ENCODE assay signal across 19 cellular contexts in the genomic region with DNA sequence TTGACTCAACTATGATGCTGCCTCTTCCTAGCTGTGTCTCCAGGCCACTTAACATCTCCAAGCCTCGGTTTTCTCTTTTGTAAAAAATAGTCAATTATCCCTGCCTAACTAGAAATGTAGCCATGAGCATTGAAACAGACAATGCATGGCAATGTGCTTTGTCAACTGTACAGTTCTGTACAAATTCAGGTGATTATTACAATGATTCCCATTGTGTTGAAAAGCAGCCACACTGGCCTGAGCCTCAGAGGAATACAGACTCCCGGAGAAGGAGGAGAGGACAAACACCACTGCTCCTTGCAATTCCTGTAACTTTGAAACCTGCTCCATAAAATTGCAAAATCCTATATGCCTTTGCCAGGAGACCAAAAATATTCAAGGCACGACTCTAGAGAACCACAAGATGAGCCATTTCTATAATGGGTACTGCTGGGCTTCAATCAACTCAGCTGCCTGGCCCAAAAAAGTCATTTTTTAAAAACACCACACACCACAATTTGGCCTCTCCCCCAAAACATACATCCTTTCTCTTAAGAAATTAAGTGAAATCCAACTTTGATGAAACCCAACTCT. TPM values are rescaled to one million over a fixed set of nuclear protein-coding genes. Genes with fewer than 3 reads are reported as not detected.
DNase-seq lines count a peak whose midpoint lies in the region; ATAC-seq and TF ChIP-seq lines count a peak whose summit lies in the region.
"Had no signal": no experiment of that assay in that cellular context is flagged by ENCODE, and none has a peak within 500 bp of the region (broad histone marks: within the 10 kb centered on the region; RNA-seq: fewer than 3 reads in every experiment).

No MANE protein-coding gene starts in this region.

- peaks cover 3% of the 10 kb centered on the region for H3K9me3 ChIP-seq in adipocyte (ENCODE audit: control insufficient read depth, low read length)
- peaks cover 0 to 3% (median 0%) of the 10 kb centered on the region in 3 donors for H3K9me3 ChIP-seq in skeletal muscle tissue (ENCODE audit: control insufficient read depth in 3 of 3, low read length in 3 of 3)
- no peaks in the 10 kb centered on the region for H3K9me3 ChIP-seq in upper lobe of right lung
- H3K9me3 ChIP-seq: Peyer's patch, right lobe of liver, vagina had no signal

- intact Hi-C loops in upper lobe of right lung (cut with DNase I): no loop called here

- in situ Hi-C loops in GM13976 (cut with MboI; ENCODE audit: low sequenced_read_pairs, unreplicated experiment): no loop called here

- no peak overlapping the region for H3K4me3 ChIP-seq in adipocyte (ENCODE audit: low read length)
- peak overlapping the region in 1 of 3 donors; percentile 32 for H3K4me3 ChIP-seq in skeletal muscle tissue (ENCODE audit: low read length in 3 of 3)
- no peak overlapping the region for H3K4me3 ChIP-seq in upper lobe of right lung
- H3K4me3 ChIP-seq: BLaER1, MG63, neural progenitor cell, Peyer's patch, right lobe of liver, vagina had no signal

- ATAC-seq in upper lobe of right lung: no peak
- ATAC-seq: activated naive CD8-positive, alpha-beta T cell treated with anti-CD3 and anti-CD28 coated beads, Interleukin-2, amount 50 U/mL, for 24 hours had no signal

- H3K36me3 ChIP-seq in adipocyte (ENCODE audit: control insufficient read depth, insufficient read depth, low read length, severe bottlenecking) (no peaks in the 10 kb centered on the region), skeletal muscle tissue (ENCODE audit: control insufficient read depth in 3 of 3, insufficient read depth in 3 of 3, low read length in 3 of 3) (peaks cover 3 to 7% (median 6%) of the 10 kb centered on the region in 3 donors), upper lobe of right lung (no peaks in the 10 kb centered on the region)
- H3K36me3 ChIP-seq: BLaER1, neural progenitor cell, right lobe of liver had no signal

- H3K4me1 ChIP-seq in adipocyte (ENCODE audit: control insufficient read depth, insufficient read depth, low read length) (peaks cover 46% of the 10 kb centered on the region), skeletal muscle tissue (ENCODE audit: control insufficient read depth in 3 of 3, insufficient read depth in 3 of 3, low read length in 3 of 3) (peaks cover 74 to 100% (median 82%) of the 10 kb centered on the region in 3 donors), upper lobe of right lung (peaks cover 20% of the 10 kb centered on the region)
- H3K4me1 ChIP-seq: BLaER1 had no signal

- H3K27me3 ChIP-seq in adipocyte (replicated peaks; ENCODE audit: control insufficient read depth, insufficient read depth, low read length) (no peaks in the 10 kb centered on the region), skeletal muscle tissue (ENCODE audit: control insufficient read depth in 3 of 3, insufficient read depth in 3 of 3, low read length in 3 of 3) (no peaks in the 10 kb centered on the region), upper lobe of right lung (no peaks in the 10 kb centered on the region)
- H3K27me3 ChIP-seq: BLaER1, MG63, neural progenitor cell, Peyer's patch, right lobe of liver, vagina had no signal

- H3K9ac ChIP-seq in adipocyte (ENCODE audit: low read length): no peak overlapping the region
- peak overlapping the region in 2 of 3 donors; percentile 20 to 22 for H3K9ac ChIP-seq in skeletal muscle tissue (ENCODE audit: low read depth in 1 of 3, low read length in 3 of 3)
- H3K9ac ChIP-seq: BLaER1, neural progenitor cell had no signal

- DNase-seq in GM03348 (ENCODE audit: low spot score): peak; percentile 65
- peak; percentile 10 for DNase-seq in adipocyte (ENCODE audit: low read depth)
- DNase-seq in globus pallidus (ENCODE audit: low spot score): peak; percentile 28
- DNase-seq in upper lobe of right lung: no peak
- DNase-seq in stimulated activated CD4-positive, alpha-beta T cell treated with anti-CD3 and anti-CD28 coated beads, Interleukin-4, amount 100 ng/mL, for 4 hours: no peak
- DNase-seq in GM13976 (ENCODE audit: low spot score): no peak
- DNase-seq: activated naive CD8-positive, alpha-beta T cell treated with anti-CD3 and anti-CD28 coated beads, Interleukin-2, amount 50 U/mL, for 24 hours; central memory CD4-positive, alpha-beta T cell; head of caudate nucleus; NCI-H1694; right lobe of liver; stimulated activated CD4-positive, alpha-beta T cell treated with anti-CD3 and anti-CD28 coated beads, Interleukin-2, amount 100 ng/mL, for 48 hours; T1000 had no signal

- peak overlapping the region; percentile 89 for H3K27ac ChIP-seq in skeletal muscle tissue (ENCODE audit: low read depth, low read length)
- no peak overlapping the region for H3K27ac ChIP-seq in upper lobe of right lung
- H3K27ac ChIP-seq: BLaER1, neural progenitor cell, vagina had no signal

- TF ChIP-seq CTCF in upper lobe of right lung (IDR thresholded peaks at IDR 0.05) (no peak), GM13976 (IDR thresholded peaks at IDR 0.05; ENCODE audit: borderline replicate concordance, control extremely low read depth, extremely low read depth, insufficient read depth, missing control alignments) (no peak)

RNA-seq across cellular contexts. Expression of a gene that starts 28.6 kb away (rescaled TPM):
- 2.6 TPM for total RNA-seq in skeletal muscle tissue
- 73.3 TPM for total RNA-seq in upper lobe of right lung

Comparison
In these comparisons a context has a peak if more than half of its experiments do, and no peak if none do; other contexts are left out.
1. DNase-seq: peak in GM03348 (single experiment), adipocyte (single experiment) and globus pallidus (single experiment); none in upper lobe of right lung (single experiment), stimulated activated CD4-positive, alpha-beta T cell treated with anti-CD3 and anti-CD28 coated beads, Interleukin-4, amount 100 ng/mL, for 4 hours (0 of 2) and GM13976 (single experiment).
2. RNA of a gene that starts 28.6 kb away (total RNA-seq): 73.3 TPM in upper lobe of right lung (single experiment); 2.6 TPM in skeletal muscle tissue (single experiment); every median in the first group is over 10 times any median in the second.